9 cellular contexts compared by ENCODE assay signal in the genomic region with DNA sequence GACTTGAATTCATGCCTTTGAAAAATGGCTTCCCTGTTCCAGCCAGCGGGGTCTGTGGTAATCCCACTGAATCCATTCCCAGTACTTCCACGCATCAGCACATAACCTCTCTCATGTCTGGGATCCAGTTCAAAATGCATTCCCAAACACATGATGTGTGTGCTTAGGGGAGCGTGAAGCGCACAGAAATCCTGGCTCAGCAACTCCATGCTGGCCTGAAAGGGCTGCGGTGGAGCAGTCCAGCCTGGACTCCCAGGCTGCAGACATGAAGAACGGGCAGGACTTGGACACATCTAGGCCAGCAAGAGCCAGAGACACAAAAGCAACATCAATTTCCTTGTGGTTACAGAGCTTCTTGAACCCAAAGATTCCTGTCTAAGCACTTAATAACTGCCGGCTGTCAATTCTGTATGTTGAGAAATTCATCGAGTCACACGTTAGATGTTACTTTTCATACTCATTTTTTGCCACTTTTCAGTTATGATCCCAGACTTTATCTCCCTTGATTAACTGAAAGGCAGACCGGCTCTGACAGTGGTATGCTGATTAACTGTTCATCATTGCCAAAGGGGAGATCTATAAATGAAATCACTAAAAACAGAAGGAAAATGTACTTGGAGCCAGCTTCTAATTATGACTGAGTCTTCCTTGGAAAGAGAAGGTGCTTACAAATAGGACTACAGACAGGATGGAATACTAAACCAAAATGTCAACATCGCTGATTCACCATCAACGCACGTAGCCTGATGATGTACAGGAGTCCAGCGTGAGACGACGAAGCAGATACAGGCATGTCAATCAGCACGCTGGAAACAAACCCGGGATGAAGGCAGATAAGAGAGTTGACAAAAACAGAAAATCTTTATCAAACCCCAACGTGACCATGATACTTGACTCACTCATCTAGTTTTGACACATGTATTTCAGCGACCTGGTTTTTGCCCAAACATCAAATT. TPM values are rescaled to one million over a fixed set of nuclear protein-coding genes. Genes with fewer than 3 reads are reported as not detected.
DNase-seq lines count a peak whose midpoint lies in the region; ATAC-seq and TF ChIP-seq lines count a peak whose summit lies in the region.
"Had no signal": no experiment of that assay in that cellular context is flagged by ENCODE, and none has a peak within 500 bp of the region (broad histone marks: within the 10 kb centered on the region; RNA-seq: fewer than 3 reads in every experiment).

No MANE protein-coding gene starts in this region.

- H3K4me3 ChIP-seq in heart left ventricle, result peak overlapping the region in 1 of 12 donors; percentile 29
- H3K4me3 ChIP-seq in skeletal muscle satellite cell (ENCODE audit: low read length), result peak overlapping the region; percentile 15
- no peak overlapping the region for H3K4me3 ChIP-seq in H7 (ENCODE audit: insufficient read depth, low read depth, low read length)

- H3K27ac ChIP-seq in heart left ventricle, result peak overlapping the region in 11 of 12 donors; percentile 2 to 81 (median 56)

- H3K9me3 ChIP-seq in heart left ventricle, result no peaks in the 10 kb centered on the region
- H3K9me3 ChIP-seq in skeletal muscle satellite cell (replicated peaks; ENCODE audit: low read length), result no peaks in the 10 kb centered on the region

- TF ChIP-seq CTCF in heart left ventricle (IDR thresholded peaks at IDR 0.05), result no peak

- H3K9ac ChIP-seq in skeletal muscle satellite cell (ENCODE audit: low read depth, low read length), result peak overlapping the region; percentile 84

- peak; percentile 73 for DNase-seq in GM04504 (ENCODE audit: low read depth)
- DNase-seq in activated T-cell treated with anti-CD3 and anti-CD28 coated beads, Interleukin-2, amount 50 U/mL, for 48 hours, result peak; percentile 68 to 76
- peak in 2 of 5 donors; percentile 42 to 56 for DNase-seq in heart left ventricle
- DNase-seq in H7, result no peak
- DNase-seq in DMS53 treated with DMSO at 0.1 percent for 48 hours (lab: John Stamatoyannopoulos, UW; ENCODE audit: unreplicated experiment), result no peak
- DNase-seq in NCI-H2029 treated with DMSO at 0.1 percent for 48 hours (lab: John Stamatoyannopoulos, UW), result no peak

- H3K27me3 ChIP-seq in heart left ventricle (no peaks in the 10 kb centered on the region), skeletal muscle satellite cell (ENCODE audit: control insufficient read depth, insufficient read depth, low read length) (no peaks in the 10 kb centered on the region), H7 (ENCODE audit: control insufficient read depth, insufficient read depth, low read length) (no peaks in the 10 kb centered on the region)

- WGBS in heart left ventricle, 4 donors, result 65 to 66% (median 65%) methylated on average over 20 of the region's 20 CpGs

- peaks cover 0 to 64% (median 37%) of the 10 kb centered on the region in 12 donors for H3K4me1 ChIP-seq in heart left ventricle
- H3K4me1 ChIP-seq in skeletal muscle satellite cell (ENCODE audit: control insufficient read depth, insufficient read depth, low read length), result peaks cover 66% of the 10 kb centered on the region

- intact Hi-C loops in heart left ventricle (cut with DNase I), result loop anchor here in 2 of 10 donors (2.0 to 10.0 kb wide), 2 partner anchors 19 to 69 kb away; partner anchors contain the start of gene IL4R (in 1 of the 2)

- H3K36me3 ChIP-seq in heart left ventricle, result no peaks in the 10 kb centered on the region
- H3K36me3 ChIP-seq in skeletal muscle satellite cell (ENCODE audit: insufficient read depth, low read length), result no peaks in the 10 kb centered on the region
- H3K36me3 ChIP-seq in H7 (replicated peaks; ENCODE audit: control insufficient read depth, insufficient read depth, low read length), result no peaks in the 10 kb centered on the region

- no peak for TF ChIP-seq POLR2A in heart left ventricle (IDR thresholded peaks at IDR 0.05)

- H3K4me2 ChIP-seq in skeletal muscle satellite cell (ENCODE audit: low read length), result peak overlapping the region; percentile 51

- ATAC-seq in heart left ventricle, result peak; percentile 45 to 85 (median 77)
- ATAC-seq in HG02571 (IDR thresholded peaks at IDR 0.05; ENCODE audit: unreplicated experiment), result no peak
- ATAC-seq: HCT116 had no signal

RNA-seq across cellular contexts. Expression of gene NSMCE1, which starts 23.0 kb away (rescaled TPM):
- total RNA-seq in heart left ventricle, result 10 to 100 TPM; 29.6 to 48.7 (median 36.8) TPM
- polyA plus RNA-seq in heart left ventricle, result 10 to 100 TPM; 38.2 to 40.1 TPM
- 95.6 and 107 TPM in 2 replicates for total RNA-seq in skeletal muscle satellite cell (2012; rRNA removed)
- 22.8 and 24.7 TPM in 2 replicates for total RNA-seq in H7 (2014; rRNA removed; shearing (Covaris generic))

RNA-seq across cellular contexts. Expression of gene KDM8, which starts 42.2 kb away (rescaled TPM):
- total RNA-seq in heart left ventricle, result 1 to 10 TPM; 2.0 to 8.4 (median 3.5) TPM
- 1 to 10 TPM; 1.4 to 3.9 TPM for polyA plus RNA-seq in heart left ventricle
- total RNA-seq in skeletal muscle satellite cell (2012; rRNA removed), result 1.5 and 2.0 TPM in 2 replicates
- 7.6 and 12.2 TPM in 2 replicates for total RNA-seq in H7 (2014; rRNA removed; shearing (Covaris generic))

Comparison
In these comparisons a context has a peak if more than half of its experiments do, and no peak if none do; other contexts are left out.
1. DNase-seq: peak in GM04504 (single experiment) and activated T-cell treated with anti-CD3 and anti-CD28 coated beads, Interleukin-2, amount 50 U/mL, for 48 hours (2 of 2); none in H7 (single experiment), DMS53 treated with DMSO at 0.1 percent for 48 hours (single experiment) and NCI-H2029 treated with DMSO at 0.1 percent for 48 hours (single experiment).